In genomic region chr16:4765511-4766474, GRCh38 we compare ENCODE assay signal across 10 cellular contexts. TPM values are rescaled to one million over a fixed set of nuclear protein-coding genes. Genes with fewer than 3 reads are reported as not detected.
DNase-seq lines count a peak whose midpoint lies in the region; ATAC-seq, FAIRE-seq and TF ChIP-seq lines count a peak whose summit lies in the region.
"Had no signal": no experiment of that assay in that cellular context is flagged by ENCODE, and none has a peak within 500 bp of the region (broad histone marks: within the 10 kb centered on the region; RNA-seq: fewer than 3 reads in every experiment).

No MANE protein-coding gene starts in this region.

- H3K4me3 ChIP-seq in cardiac muscle cell (peak overlapping the region; percentile 83), upper lobe of right lung (peak overlapping the region; percentile 81)

- H3K36me3 ChIP-seq in cardiac muscle cell = peaks cover 22% of the 10 kb centered on the region
- peaks cover 28% of the 10 kb centered on the region for H3K36me3 ChIP-seq in upper lobe of right lung

- peaks cover 0 to 1% (median 0%) of the 10 kb centered on the region in 5 experiments for H3K9me3 Mint-ChIP-seq in brain
- H3K9me3 Mint-ChIP-seq in memory B cell = no peaks in the 10 kb centered on the region

- H3K9me3 ChIP-seq in cardiac muscle cell (ENCODE audit: low read depth) = no peaks in the 10 kb centered on the region
- H3K9me3 ChIP-seq in upper lobe of right lung = no peaks in the 10 kb centered on the region

- H3K27ac Mint-ChIP-seq in brain (peak overlapping the region; percentile 81 to 96 (median 91)), memory B cell (peak overlapping the region; percentile 65)

- H3K4me1 ChIP-seq in cardiac muscle cell (ENCODE audit: low read depth) (peaks cover 4% of the 10 kb centered on the region), upper lobe of right lung (peaks cover 28% of the 10 kb centered on the region)

- DNase-seq in cardiac muscle cell (ENCODE audit: low read depth in 1 of 2, low spot score in 1 of 2) = no peak
- no peak for DNase-seq in Right ventricle myocardium superior
- no peak for DNase-seq in memory B cell (ENCODE audit: low spot score in 2 of 2)
- no peak for DNase-seq in upper lobe of right lung
- no peak for DNase-seq in urothelium cell line (ENCODE audit: low spot score)
- DNase-seq in NCI-H1092 treated with DMSO at 0.1 percent for 48 hours (lab: John Stamatoyannopoulos, UW) = no peak
- no peak for DNase-seq in 8988T

- H3K4me1 Mint-ChIP-seq in brain = peaks cover 48% of the 10 kb centered on the region
- peaks cover 28% of the 10 kb centered on the region for H3K4me1 Mint-ChIP-seq in memory B cell

- H3K4me3 Mint-ChIP-seq in brain = peak overlapping the region; percentile 89 to 97 (median 92)
- H3K4me3 Mint-ChIP-seq in memory B cell = peak overlapping the region; percentile 87

- no peak for ATAC-seq in Right ventricle myocardium superior (ENCODE audit: poor library complexity)
- ATAC-seq in memory B cell (ENCODE audit: low read depth) = no peak
- ATAC-seq in upper lobe of right lung = no peak

- intact Hi-C loops in Right ventricle myocardium superior (cut with DNase I) (no loop called here), upper lobe of right lung (cut with DNase I) (no loop called here)

- H3K27me3 ChIP-seq in cardiac muscle cell (no peaks in the 10 kb centered on the region), upper lobe of right lung (no peaks in the 10 kb centered on the region)

- H3K36me3 Mint-ChIP-seq in brain (peaks cover 20% of the 10 kb centered on the region), memory B cell (peaks cover 6% of the 10 kb centered on the region)

- H3K27me3 Mint-ChIP-seq in brain = no peaks in the 10 kb centered on the region
- no peaks in the 10 kb centered on the region for H3K27me3 Mint-ChIP-seq in memory B cell

- TF ChIP-seq CTCF in cardiac muscle cell (IDR thresholded peaks at IDR 0.05; ENCODE audit: low read depth, low read length) (no peak), brain (conservative IDR thresholded peaks at IDR 0.05) (no peak), upper lobe of right lung (IDR thresholded peaks at IDR 0.05) (no peak)

- H3K27ac ChIP-seq in cardiac muscle cell (peak overlapping the region; percentile 74), upper lobe of right lung (no peak overlapping the region)

- no peak for FAIRE-seq in urothelium cell line (lab: Jason Lieb, UNC)

RNA-seq across cellular contexts. Expression of gene ZNF500, which starts 1.2 kb away (rescaled TPM):
- total RNA-seq in cardiac muscle cell (20.4 and 32.7 TPM in 2 replicates), Right ventricle myocardium superior (4.8 TPM), upper lobe of right lung (15.7 TPM)
- polyA plus RNA-seq in cardiac muscle cell (17.0 and 23.8 TPM in 2 replicates), brain (ENCODE audit: insufficient read depth, low read depth, low replicate concordance) (14.1 TPM)

RNA-seq across cellular contexts. Expression of gene SEPTIN12, which starts 22.4 kb away (rescaled TPM):
- total RNA-seq in cardiac muscle cell = 1.7 and 2.9 TPM in 2 replicates
- polyA plus RNA-seq in cardiac muscle cell = 2.2 and 7.3 TPM in 2 replicates
- not detected for total RNA-seq in Right ventricle myocardium superior
- polyA plus RNA-seq in brain (ENCODE audit: insufficient read depth, low read depth, low replicate concordance) = not detected
- total RNA-seq in upper lobe of right lung = not detected
- total RNA-seq: G401, HT1080 had no signal

RNA-seq across cellular contexts. Expression of gene SMIM22, which starts 29.4 kb away (rescaled TPM):
- total RNA-seq in cardiac muscle cell (not detected in 2 replicates), Right ventricle myocardium superior (not detected), upper lobe of right lung (23.3 TPM)
- polyA plus RNA-seq in cardiac muscle cell (0.41 and 5.3 TPM in 2 replicates), brain (ENCODE audit: insufficient read depth, low read depth, low replicate concordance) (103 TPM)
- total RNA-seq: G401, HT1080 had no signal

RNA-seq across cellular contexts. Expression of gene DNAAF8, which starts 31.5 kb away (rescaled TPM):
- total RNA-seq in cardiac muscle cell (0.77 and 1.2 TPM in 2 replicates), Right ventricle myocardium superior (1.2 TPM), upper lobe of right lung (0.58 TPM)
- polyA plus RNA-seq in cardiac muscle cell (0.07 and 1.2 TPM in 2 replicates), brain (ENCODE audit: insufficient read depth, low read depth, low replicate concordance) (3.5 TPM)
- total RNA-seq: G401, HT1080 had no signal

RNA-seq across cellular contexts. Expression of gene ANKS3, which starts 31.7 kb away (rescaled TPM):
- total RNA-seq in cardiac muscle cell (38.7 and 40.3 TPM in 2 replicates), Right ventricle myocardium superior (9.1 TPM), upper lobe of right lung (20.6 TPM)
- polyA plus RNA-seq in cardiac muscle cell (35.2 and 37.6 TPM in 2 replicates), brain (ENCODE audit: insufficient read depth, low read depth, low replicate concordance) (6.2 TPM)

Comparison
In these comparisons a context has a peak if more than half of its experiments do, and no peak if none do; other contexts are left out.
1. RNA of gene SMIM22, which starts 29.4 kb away (total RNA-seq): 23.3 TPM in upper lobe of right lung (single experiment); not detected in cardiac muscle cell and not detected in Right ventricle myocardium superior (single experiment); every median in the first group is over 10 times any median in the second.